Comparison of ENCODE assay signal across 32 cellular contexts in genomic region chr6:93299622-93300021, GRCh38.
A peak's percentile ranks its signal among the peaks of the same experiment; 100 is the strongest.
DNase-seq lines count a peak whose midpoint lies in the region; ATAC-seq and TF ChIP-seq lines count a peak whose summit lies in the region.
"Had no signal": no experiment of that assay in that cellular context is flagged by ENCODE, and none has a peak within 500 bp of the region (broad histone marks: within the 10 kb centered on the region; RNA-seq: fewer than 3 reads in every experiment).

No MANE protein-coding gene starts in this region.

- no peak for ATAC-seq in HG02642 (IDR thresholded peaks at IDR 0.05; ENCODE audit: poor library complexity, unreplicated experiment)
- ATAC-seq: A549; CD8-positive, alpha-beta T cell had no signal

- TF ChIP-seq CTCF in HEK293 (tag by site-specific recombination; IDR thresholded peaks at IDR 0.05) (no peak), progenitor cell of endocrine pancreas (IDR thresholded peaks at IDR 0.05; ENCODE audit: unreplicated experiment) (no peak)

- no peaks in the 10 kb centered on the region for H3K36me3 ChIP-seq in HEK293 (ENCODE audit: control insufficient read depth in 2 of 2, insufficient read depth in 1 of 2, low read length in 2 of 2)
- H3K36me3 ChIP-seq: BE2C; BLaER1; BLaER1 treated with 17β-estradiol and CSF1 and Interleukin-3, amounts not matched to agents 10 nM and 100 nM had no signal

- H3K27ac Mint-ChIP-seq in progenitor cell of endocrine pancreas: peak overlapping the region; percentile 63
- H3K27ac Mint-ChIP-seq: B cell; CD14-positive monocyte; CD4-positive, alpha-beta memory T cell; CD4-positive, alpha-beta T cell; CD4-positive, CD25-positive, alpha-beta regulatory T cell; CD8-positive, alpha-beta memory T cell; CD8-positive, alpha-beta T cell had no signal

- no peak overlapping the region for H3K4me3 Mint-ChIP-seq in progenitor cell of endocrine pancreas (ENCODE audit: low read depth)
- H3K4me3 Mint-ChIP-seq: B cell; CD14-positive monocyte; CD4-positive, alpha-beta memory T cell; CD4-positive, alpha-beta T cell; CD4-positive, CD25-positive, alpha-beta regulatory T cell; CD8-positive, alpha-beta memory T cell; CD8-positive, alpha-beta T cell had no signal

- H3K36me3 Mint-ChIP-seq in progenitor cell of endocrine pancreas (ENCODE audit: insufficient read depth): peaks cover 4% of the 10 kb centered on the region
- H3K36me3 Mint-ChIP-seq: CD14-positive monocyte; CD4-positive, alpha-beta memory T cell; CD4-positive, CD25-positive, alpha-beta regulatory T cell; CD8-positive, alpha-beta memory T cell; CD8-positive, alpha-beta T cell had no signal

- H3K4me1 Mint-ChIP-seq in progenitor cell of endocrine pancreas (ENCODE audit: low read depth): peaks cover 8% of the 10 kb centered on the region
- H3K4me1 Mint-ChIP-seq: B cell; CD14-positive monocyte; CD4-positive, alpha-beta memory T cell; CD4-positive, CD25-positive, alpha-beta regulatory T cell; CD8-positive, alpha-beta memory T cell had no signal

- H3K27ac ChIP-seq in HEK293 (ENCODE audit: extremely low read depth, low read depth, low read length): no peak overlapping the region
- H3K27ac ChIP-seq: 22Rv1; A549; BLaER1; BLaER1 treated with 17β-estradiol and CSF1 and Interleukin-3, amounts not matched to agents 10 nM and 100 nM; C4-2B had no signal

- POLR2A ChIA-PET in HEK293 (lab: Yijun Ruan, JAX): no interaction called here

- peaks cover 5% of the 10 kb centered on the region for H3K9me3 Mint-ChIP-seq in progenitor cell of endocrine pancreas (ENCODE audit: low read depth)

- DNase-seq in middle frontal gyrus (ENCODE audit: extremely low spot score, low spot score) (peak; percentile 1), progenitor cell of endocrine pancreas (ENCODE audit: low spot score, unreplicated experiment) (no peak), HuH-7.5 (ENCODE audit: low spot score) (no peak), activated gamma-delta T cell (lab: John Stamatoyannopoulos, UW) (no peak)
- DNase-seq: 8988T; ACHN; AML-193; BE2C; C1 segment of cervical spinal cord; Caco-2; Calu3; CD4-positive, alpha-beta memory T cell; CD4-positive, alpha-beta T cell; CD4-positive, CD25-positive, alpha-beta regulatory T cell; CD8-positive, alpha-beta memory T cell; CD8-positive, alpha-beta T cell; COR-L47; DMS 273 treated with DMSO at 0.1 percent for 48 hours; DMS153; DMS79; DMS79 treated with DMSO at 0.1 percent for 48 hours; DND-41; EL had no signal

- no peak overlapping the region for H3K4me3 ChIP-seq in HEK293 (ENCODE audit: low read depth, low read length)
- H3K4me3 ChIP-seq: A549; BLaER1; BLaER1 treated with 17β-estradiol and CSF1 and Interleukin-3, amounts not matched to agents 10 nM and 100 nM had no signal

- H3K9me3 ChIP-seq in HEK293 (ENCODE audit: control insufficient read depth, insufficient read depth, low read depth, low read length): no peaks in the 10 kb centered on the region; the same call in 1 of the 2 replicates
- H3K9me3 ChIP-seq: A549, BE2C, BLaER1, Caco-2 had no signal

- CTCF ChIA-PET in HEK293 (lab: Yijun Ruan, JAX): interaction anchor here (0.8 kb wide), 1 partner anchor 189 kb away, joined by 3 read pairs; no protein-coding TSS in a partner anchor

- no peaks in the 10 kb centered on the region for H3K27me3 Mint-ChIP-seq in progenitor cell of endocrine pancreas
- H3K27me3 Mint-ChIP-seq: B cell; CD4-positive, alpha-beta memory T cell; CD4-positive, alpha-beta T cell; CD4-positive, CD25-positive, alpha-beta regulatory T cell; CD8-positive, alpha-beta memory T cell had no signal

- H3K4me1 ChIP-seq in HEK293 (ENCODE audit: control insufficient read depth, insufficient read depth, low read length): peaks cover 9% of the 10 kb centered on the region; the same call in 1 of the 2 replicates
- H3K4me1 ChIP-seq: A549; BE2C; BLaER1; BLaER1 treated with 17β-estradiol and CSF1 and Interleukin-3, amounts not matched to agents 10 nM and 100 nM; Caco-2 had no signal

TF ChIP-seq in HEK293, 187 proteins besides CTCF, POLR2A, EP300 and RAD21:
- TF ChIP-seq ZNF324 (tag by site-specific recombination; IDR thresholded peaks at IDR 0.05): no peak
- TF ChIP-seq ZNF146 (tag by site-specific recombination; IDR thresholded peaks at IDR 0.05): peak; percentile 94
- TF ChIP-seq ZNF580 (tag by site-specific recombination; IDR thresholded peaks at IDR 0.05): peak; percentile 73; the same call in 1 of the 2 replicates
- no peak for TF ChIP-seq ZEB2 (tag by site-specific recombination; IDR thresholded peaks at IDR 0.05)
- no peak for TF ChIP-seq PRDM10 (tag by site-specific recombination; IDR thresholded peaks at IDR 0.05)
